1 cellular context compared by ENCODE assay signal in the genomic region with DNA sequence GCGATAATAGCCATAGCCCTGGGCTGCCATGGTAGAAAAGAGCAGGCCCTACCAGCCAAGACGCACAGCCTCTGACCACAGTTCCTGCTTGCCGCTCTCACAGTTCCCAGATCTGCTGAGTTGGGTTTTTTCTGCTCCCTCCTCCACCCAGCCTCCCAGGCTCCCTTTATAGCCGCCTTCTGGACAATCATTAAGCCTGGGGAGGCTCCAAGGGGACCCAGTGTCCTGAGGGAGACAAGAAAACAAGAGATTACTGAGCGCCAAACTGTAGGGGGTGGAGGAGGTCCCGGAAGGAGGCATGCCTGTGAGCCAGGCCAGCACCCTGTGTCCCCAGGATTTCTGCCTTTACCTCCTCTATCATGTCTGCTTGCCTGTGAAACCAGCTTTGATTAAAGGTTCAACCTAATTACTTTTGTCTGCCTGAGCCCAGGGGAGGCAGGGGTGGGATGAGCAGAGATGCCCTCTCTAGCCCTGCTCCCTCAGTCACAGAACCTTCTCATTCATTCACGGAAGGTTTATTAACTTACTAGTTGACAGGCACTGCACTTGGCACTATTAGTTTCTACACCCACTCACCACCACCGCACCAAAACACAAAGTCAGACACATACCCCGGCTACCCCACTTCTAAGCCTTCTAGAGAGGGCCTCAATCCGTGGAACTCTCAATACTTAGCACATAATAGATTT.
A peak's percentile ranks its signal among the peaks of the same experiment; 100 is the strongest.
TF ChIP-seq lines count a peak whose summit lies in the region.

No MANE protein-coding gene starts in this region.

TF ChIP-seq in HepG2, 621 proteins besides CTCF, POLR2A, EP300 and RAD21 (continued from another document and continues in another):
- TF ChIP-seq, protein P1, sequence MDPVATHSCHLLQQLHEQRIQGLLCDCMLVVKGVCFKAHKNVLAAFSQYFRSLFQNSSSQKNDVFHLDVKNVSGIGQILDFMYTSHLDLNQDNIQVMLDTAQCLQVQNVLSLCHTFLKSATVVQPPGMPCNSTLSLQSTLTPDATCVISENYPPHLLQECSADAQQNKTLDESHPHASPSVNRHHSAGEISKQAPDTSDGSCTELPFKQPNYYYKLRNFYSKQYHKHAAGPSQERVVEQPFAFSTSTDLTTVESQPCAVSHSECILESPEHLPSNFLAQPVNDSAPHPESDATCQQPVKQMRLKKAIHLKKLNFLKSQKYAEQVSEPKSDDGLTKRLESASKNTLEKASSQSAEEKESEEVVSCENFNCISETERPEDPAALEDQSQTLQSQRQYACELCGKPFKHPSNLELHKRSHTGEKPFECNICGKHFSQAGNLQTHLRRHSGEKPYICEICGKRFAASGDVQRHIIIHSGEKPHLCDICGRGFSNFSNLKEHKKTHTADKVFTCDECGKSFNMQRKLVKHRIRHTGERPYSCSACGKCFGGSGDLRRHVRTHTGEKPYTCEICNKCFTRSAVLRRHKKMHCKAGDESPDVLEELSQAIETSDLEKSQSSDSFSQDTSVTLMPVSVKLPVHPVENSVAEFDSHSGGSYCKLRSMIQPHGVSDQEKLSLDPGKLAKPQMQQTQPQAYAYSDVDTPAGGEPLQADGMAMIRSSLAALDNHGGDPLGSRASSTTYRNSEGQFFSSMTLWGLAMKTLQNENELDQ (CRISPR knock-in tag; IDR thresholded peaks at IDR 0.05; ENCODE audit: borderline replicate concordance): no peak
- TF ChIP-seq SNRNP70 (IDR thresholded peaks at IDR 0.05; ENCODE audit: low read depth, low read length) (no peak), ZNF609 (CRISPR knock-in tag; IDR thresholded peaks at IDR 0.05; ENCODE audit: borderline replicate concordance) (peak; percentile 38; the same call in 1 of the 2 replicates), KAT8 (CRISPR knock-in tag; IDR thresholded peaks at IDR 0.05) (peak; percentile 69), HMG20B (CRISPR knock-in tag; conservative IDR thresholded peaks at IDR 0.05) (no peak), ZNF563 (CRISPR knock-in tag; IDR thresholded peaks at IDR 0.05) (0 out of 2 replicates have a peak, but pooled peaks have one; percentile 21), ARNTL (CRISPR knock-in tag; IDR thresholded peaks at IDR 0.05) (0 out of 2 replicates have a peak, but pooled peaks have one; percentile 52), ZNF335 (CRISPR knock-in tag; IDR thresholded peaks at IDR 0.05) (no peak), SAP130 (CRISPR knock-in tag; IDR thresholded peaks at IDR 0.05; ENCODE audit: low read depth) (peak; percentile 92), EHMT2 (IDR thresholded peaks at IDR 0.05; ENCODE audit: borderline replicate concordance, low read depth, low read length) (no peak), NCOA2 (CRISPR knock-in tag; IDR thresholded peaks at IDR 0.05) (peak; percentile 50; the same call in 1 of the 2 replicates), HBP1 (CRISPR knock-in tag; IDR thresholded peaks at IDR 0.05; ENCODE audit: low read depth) (peak; percentile 41; the same call in 1 of the 2 replicates), POLR2G (IDR thresholded peaks at IDR 0.05; ENCODE audit: low read depth, low read length) (peak; percentile 82), SP140L (CRISPR knock-in tag; IDR thresholded peaks at IDR 0.05; ENCODE audit: borderline replicate concordance) (0 out of 2 replicates have a peak, but pooled peaks have one; percentile 10), HMGA1 (CRISPR knock-in tag; conservative IDR thresholded peaks at IDR 0.05) (no peak), CEBPG (CRISPR knock-in tag; IDR thresholded peaks at IDR 0.05) (peak; percentile 13; the same call in 1 of the 2 replicates), ZMYM4 (CRISPR knock-in tag; IDR thresholded peaks at IDR 0.05) (peak; percentile 60), ELF3 (CRISPR knock-in tag; IDR thresholded peaks at IDR 0.05) (peak; percentile 55), MEIS1 (CRISPR knock-in tag; IDR thresholded peaks at IDR 0.05; ENCODE audit: borderline replicate concordance) (peak; percentile 29; the same call in 1 of the 2 replicates), NR2F6 (IDR thresholded peaks at IDR 0.05) (peak; percentile 54), NR2F6 (CRISPR knock-in tag; IDR thresholded peaks at IDR 0.05) (no peak; the same call in 1 of the 2 replicates), FOXC1 (CRISPR knock-in tag; IDR thresholded peaks at IDR 0.05; ENCODE audit: borderline replicate concordance) (no peak; the same call in 1 of the 2 replicates), MATR3 (CRISPR knock-in tag; IDR thresholded peaks at IDR 0.05) (no peak), ARID4A (CRISPR knock-in tag; IDR thresholded peaks at IDR 0.05; ENCODE audit: borderline replicate concordance) (peak; percentile 27; the same call in 1 of the 2 replicates), ZNF678 (CRISPR knock-in tag; IDR thresholded peaks at IDR 0.05) (no peak), SOX13 (IDR thresholded peaks at IDR 0.05) (0 out of 2 replicates have a peak, but pooled peaks have one; percentile 18), SOX13 (CRISPR knock-in tag; conservative IDR thresholded peaks at IDR 0.05 in 1 of 2, IDR thresholded peaks at IDR 0.05 in 1 of 2) (peak in 1 of 2 experiments; percentile 53; a peak in 1 of 4 replicates), CBFB (CRISPR knock-in tag; IDR thresholded peaks at IDR 0.05) (no peak), NONO (IDR thresholded peaks at IDR 0.05) (no peak), NONO (CRISPR knock-in tag; conservative IDR thresholded peaks at IDR 0.05) (peak; percentile 39; the same call in 1 of the 2 replicates), KLF16 (CRISPR knock-in tag; IDR thresholded peaks at IDR 0.05) (peak in 1 of 2 experiments; percentile 42; a peak in 1 of 4 replicates), POLR2AphosphoS5 (IDR thresholded peaks at IDR 0.05; ENCODE audit: low read depth, low read length) (peak; percentile 94), HMG20A (CRISPR knock-in tag; IDR thresholded peaks at IDR 0.05; ENCODE audit: borderline replicate concordance) (peak; percentile 15; the same call in 1 of the 2 replicates), ZNF546 (CRISPR knock-in tag; conservative IDR thresholded peaks at IDR 0.05) (no peak), TEAD3 (CRISPR knock-in tag; optimal IDR thresholded peaks at IDR 0.05; ENCODE audit: borderline replicate concordance) (peak; percentile 5), CEBPB (IDR thresholded peaks at IDR 0.05; ENCODE audit: borderline replicate concordance, low read depth, low read length) (no peak), ZNF451 (CRISPR knock-in tag; IDR thresholded peaks at IDR 0.05) (0 out of 2 replicates have a peak, but pooled peaks have one; percentile 15), TAF1 (CRISPR knock-in tag; IDR thresholded peaks at IDR 0.05) (peak; percentile 62; the same call in 1 of the 2 replicates)
- TF ChIP-seq, protein P2, sequence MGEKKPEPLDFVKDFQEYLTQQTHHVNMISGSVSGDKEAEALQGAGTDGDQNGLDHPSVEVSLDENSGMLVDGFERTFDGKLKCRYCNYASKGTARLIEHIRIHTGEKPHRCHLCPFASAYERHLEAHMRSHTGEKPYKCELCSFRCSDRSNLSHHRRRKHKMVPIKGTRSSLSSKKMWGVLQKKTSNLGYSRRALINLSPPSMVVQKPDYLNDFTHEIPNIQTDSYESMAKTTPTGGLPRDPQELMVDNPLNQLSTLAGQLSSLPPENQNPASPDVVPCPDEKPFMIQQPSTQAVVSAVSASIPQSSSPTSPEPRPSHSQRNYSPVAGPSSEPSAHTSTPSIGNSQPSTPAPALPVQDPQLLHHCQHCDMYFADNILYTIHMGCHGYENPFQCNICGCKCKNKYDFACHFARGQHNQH (CRISPR knock-in tag; IDR thresholded peaks at IDR 0.05): no peak
- TF ChIP-seq, protein P3, sequence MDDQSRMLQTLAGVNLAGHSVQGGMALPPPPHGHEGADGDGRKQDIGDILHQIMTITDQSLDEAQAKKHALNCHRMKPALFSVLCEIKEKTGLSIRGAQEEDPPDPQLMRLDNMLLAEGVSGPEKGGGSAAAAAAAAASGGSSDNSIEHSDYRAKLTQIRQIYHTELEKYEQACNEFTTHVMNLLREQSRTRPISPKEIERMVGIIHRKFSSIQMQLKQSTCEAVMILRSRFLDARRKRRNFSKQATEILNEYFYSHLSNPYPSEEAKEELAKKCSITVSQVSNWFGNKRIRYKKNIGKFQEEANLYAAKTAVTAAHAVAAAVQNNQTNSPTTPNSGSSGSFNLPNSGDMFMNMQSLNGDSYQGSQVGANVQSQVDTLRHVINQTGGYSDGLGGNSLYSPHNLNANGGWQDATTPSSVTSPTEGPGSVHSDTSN (CRISPR knock-in tag; IDR thresholded peaks at IDR 0.05; ENCODE audit: borderline replicate concordance): no peak
- TF ChIP-seq, protein P4, sequence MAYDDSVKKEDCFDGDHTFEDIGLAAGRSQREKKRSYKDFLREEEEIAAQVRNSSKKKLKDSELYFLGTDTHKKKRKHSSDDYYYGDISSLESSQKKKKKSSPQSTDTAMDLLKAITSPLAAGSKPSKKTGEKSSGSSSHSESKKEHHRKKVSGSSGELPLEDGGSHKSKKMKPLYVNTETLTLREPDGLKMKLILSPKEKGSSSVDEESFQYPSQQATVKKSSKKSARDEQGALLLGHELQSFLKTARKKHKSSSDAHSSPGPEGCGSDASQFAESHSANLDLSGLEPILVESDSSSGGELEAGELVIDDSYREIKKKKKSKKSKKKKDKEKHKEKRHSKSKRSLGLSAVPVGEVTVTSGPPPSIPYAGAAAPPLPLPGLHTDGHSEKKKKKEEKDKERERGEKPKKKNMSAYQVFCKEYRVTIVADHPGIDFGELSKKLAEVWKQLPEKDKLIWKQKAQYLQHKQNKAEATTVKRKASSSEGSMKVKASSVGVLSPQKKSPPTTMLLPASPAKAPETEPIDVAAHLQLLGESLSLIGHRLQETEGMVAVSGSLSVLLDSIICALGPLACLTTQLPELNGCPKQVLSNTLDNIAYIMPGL (CRISPR knock-in tag; IDR thresholded peaks at IDR 0.05; ENCODE audit: borderline replicate concordance in 1 of 2, low read depth in 1 of 2): peak; percentile 31 to 40; a peak in 3 of 4 replicates
